In genomic region chr19:16435238-16435911, GRCh38 we compare ENCODE assay signal across 10 cellular contexts. TPM values are rescaled to one million over a fixed set of nuclear protein-coding genes. Genes with fewer than 3 reads are reported as not detected.
DNase-seq lines count a peak whose midpoint lies in the region; ATAC-seq and TF ChIP-seq lines count a peak whose summit lies in the region.
"Had no signal": no experiment of that assay in that cellular context is flagged by ENCODE, and none has a peak within 500 bp of the region (broad histone marks: within the 10 kb centered on the region; RNA-seq: fewer than 3 reads in every experiment).

No MANE protein-coding gene starts in this region.

- no peaks in the 10 kb centered on the region for H3K9me3 Mint-ChIP-seq in activated CD4-positive, alpha-beta T cell treated with anti-CD3 and anti-CD28 coated beads for 36 hours (ENCODE audit: low read depth)
- H3K9me3 Mint-ChIP-seq in mesothelial cell of epicardium = no peaks in the 10 kb centered on the region
- no peaks in the 10 kb centered on the region for H3K9me3 Mint-ChIP-seq in CD4-positive, alpha-beta memory T cell
- H3K9me3 Mint-ChIP-seq in activated naive CD4-positive, alpha-beta T cell treated with anti-CD3 and anti-CD28 coated beads for 36 hours = no peaks in the 10 kb centered on the region
- H3K9me3 Mint-ChIP-seq: neural crest cell had no signal

- H3K27ac ChIP-seq in coronary artery (peak overlapping the region; percentile 41 to 82), thyroid gland (peak overlapping the region; percentile 48 to 78 (median 68))
- no peak overlapping the region for H3K27ac ChIP-seq in CD4-positive, alpha-beta memory T cell (ENCODE audit: low read depth, low read length)

- POLR2A ChIA-PET in activated CD4-positive, alpha-beta T cell treated with anti-CD3 and anti-CD28 coated beads for 36 hours (lab: Charles Lee) = no interaction called here
- POLR2A ChIA-PET in CD4-positive, alpha-beta memory T cell (lab: Charles Lee; ENCODE audit: partially characterized antibody) = no interaction called here

- no peaks in the 10 kb centered on the region for H3K27me3 Mint-ChIP-seq in activated CD4-positive, alpha-beta T cell treated with anti-CD3 and anti-CD28 coated beads for 36 hours
- no peaks in the 10 kb centered on the region for H3K27me3 Mint-ChIP-seq in mesothelial cell of epicardium (ENCODE audit: low read depth)
- H3K27me3 Mint-ChIP-seq in CD4-positive, alpha-beta memory T cell = no peaks in the 10 kb centered on the region
- no peaks in the 10 kb centered on the region for H3K27me3 Mint-ChIP-seq in activated naive CD4-positive, alpha-beta T cell treated with anti-CD3 and anti-CD28 coated beads for 36 hours (ENCODE audit: low read depth)

- H3K4me3 Mint-ChIP-seq in activated CD4-positive, alpha-beta T cell treated with anti-CD3 and anti-CD28 coated beads for 36 hours = no peak overlapping the region
- no peak overlapping the region for H3K4me3 Mint-ChIP-seq in mesothelial cell of epicardium
- H3K4me3 Mint-ChIP-seq in CD4-positive, alpha-beta memory T cell = no peak overlapping the region
- no peak overlapping the region for H3K4me3 Mint-ChIP-seq in activated naive CD4-positive, alpha-beta T cell treated with anti-CD3 and anti-CD28 coated beads for 36 hours
- H3K4me3 Mint-ChIP-seq: neural crest cell had no signal

- no peak for DNase-seq in activated CD4-positive, alpha-beta T cell treated with anti-CD3 and anti-CD28 coated beads for 36 hours
- no peak for DNase-seq in activated CD4-positive, alpha-beta T cell treated with anti-CD3 and anti-CD28 coated beads, Interleukin-2, amount 50 U/mL, for 4 hours
- DNase-seq in coronary artery (ENCODE audit: low spot score) (no peak), mesothelial cell of epicardium (ENCODE audit: low spot score in 2 of 2, unreplicated experiment in 2 of 2) (no peak), thyroid gland (peak; percentile 33 to 39), GM13976 (ENCODE audit: low spot score) (no peak)
- DNase-seq in CD4-positive, alpha-beta memory T cell = no peak
- no peak for DNase-seq in activated naive CD4-positive, alpha-beta T cell treated with anti-CD3 and anti-CD28 coated beads for 36 hours
- DNase-seq: 8988T had no signal

- H3K36me3 Mint-ChIP-seq in activated CD4-positive, alpha-beta T cell treated with anti-CD3 and anti-CD28 coated beads for 36 hours (ENCODE audit: low read depth) = peaks cover 32% of the 10 kb centered on the region
- H3K36me3 Mint-ChIP-seq in mesothelial cell of epicardium = peaks cover 33% of the 10 kb centered on the region
- H3K36me3 Mint-ChIP-seq in CD4-positive, alpha-beta memory T cell = peaks cover 27 to 46% of the 10 kb centered on the region in 2 donors
- H3K36me3 Mint-ChIP-seq in activated naive CD4-positive, alpha-beta T cell treated with anti-CD3 and anti-CD28 coated beads for 36 hours (ENCODE audit: low read depth) = peaks cover 12% of the 10 kb centered on the region

- TF ChIP-seq CTCF in coronary artery (IDR thresholded peaks at IDR 0.05) (no peak), mesothelial cell of epicardium (IDR thresholded peaks at IDR 0.05; ENCODE audit: unreplicated experiment) (no peak), thyroid gland (IDR thresholded peaks at IDR 0.05) (no peak), GM13976 (IDR thresholded peaks at IDR 0.05; ENCODE audit: borderline replicate concordance, control extremely low read depth, extremely low read depth, insufficient read depth, missing control alignments) (no peak)

- H3K27ac Mint-ChIP-seq in activated CD4-positive, alpha-beta T cell treated with anti-CD3 and anti-CD28 coated beads for 36 hours = peak overlapping the region; percentile 60
- peak overlapping the region; percentile 34 for H3K27ac Mint-ChIP-seq in mesothelial cell of epicardium
- H3K27ac Mint-ChIP-seq in CD4-positive, alpha-beta memory T cell = peak overlapping the region in 2 of 7 donors; percentile 29 to 36
- H3K27ac Mint-ChIP-seq in activated naive CD4-positive, alpha-beta T cell treated with anti-CD3 and anti-CD28 coated beads for 36 hours = no peak overlapping the region

- in situ Hi-C loops in GM13976 (cut with MboI; ENCODE audit: low sequenced_read_pairs, unreplicated experiment) = no loop called here

- intact Hi-C loops in activated CD4-positive, alpha-beta T cell treated with anti-CD3 and anti-CD28 coated beads for 36 hours (cut with DNase I, micrococcal nuclease) = no loop called here
- intact Hi-C loops in thyroid gland (cut with DNase I) = no loop called here
- intact Hi-C loops in CD4-positive, alpha-beta memory T cell (cut with micrococcal nuclease) = no loop called here
- intact Hi-C loops in activated naive CD4-positive, alpha-beta T cell treated with anti-CD3 and anti-CD28 coated beads for 36 hours (cut with micrococcal nuclease) = no loop called here

- CTCF ChIA-PET in activated CD4-positive, alpha-beta T cell treated with anti-CD3 and anti-CD28 coated beads for 36 hours (lab: Charles Lee) = interaction anchor here (0.6 kb wide), 1 partner anchor 264 kb away, joined by 3 read pairs; no protein-coding TSS in a partner anchor
- CTCF ChIA-PET in CD4-positive, alpha-beta memory T cell (lab: Charles Lee; ENCODE audit: partially characterized antibody) = interaction anchor here (0.9 kb wide), 1 partner anchor 18 kb away, joined by 3 read pairs; no protein-coding TSS in a partner anchor
- CTCF ChIA-PET in activated naive CD4-positive, alpha-beta T cell treated with anti-CD3 and anti-CD28 coated beads for 36 hours (lab: Charles Lee) = no interaction called here

- 52 to 65% methylated on average over 11 of the region's 11 CpGs for WGBS in thyroid gland, 2 donors

- H3K9me3 ChIP-seq in thyroid gland = no peaks in the 10 kb centered on the region
- no peaks in the 10 kb centered on the region for H3K9me3 ChIP-seq in CD4-positive, alpha-beta memory T cell (ENCODE audit: control insufficient read depth in 1 of 2, low read length in 2 of 2)

- H3K36me3 ChIP-seq in thyroid gland = peaks cover 0 to 11% of the 10 kb centered on the region in 2 donors
- H3K36me3 ChIP-seq in CD4-positive, alpha-beta memory T cell (ENCODE audit: insufficient read depth, low read length) = peaks cover 42% of the 10 kb centered on the region

- H3K4me3 ChIP-seq in coronary artery (no peak overlapping the region), thyroid gland (replicated peaks in 1 of 3) (no peak overlapping the region)
- H3K4me3 ChIP-seq in CD4-positive, alpha-beta memory T cell (ENCODE audit: low read length in 2 of 2) = no peak overlapping the region

- no peak for ATAC-seq in activated CD4-positive, alpha-beta T cell treated with anti-CD3 and anti-CD28 coated beads for 36 hours

- H3K4me1 ChIP-seq in thyroid gland = peaks cover 22 to 26% of the 10 kb centered on the region in 2 donors
- H3K4me1 ChIP-seq in CD4-positive, alpha-beta memory T cell (ENCODE audit: insufficient read depth, low read length) = no peaks in the 10 kb centered on the region

- H3K27me3 ChIP-seq in thyroid gland = no peaks in the 10 kb centered on the region
- H3K27me3 ChIP-seq in CD4-positive, alpha-beta memory T cell (ENCODE audit: insufficient read depth, low read length) = no peaks in the 10 kb centered on the region

- no peak for TF ChIP-seq POLR2A in thyroid gland (IDR thresholded peaks at IDR 0.05)

- peaks cover 3% of the 10 kb centered on the region for H3K4me1 Mint-ChIP-seq in activated CD4-positive, alpha-beta T cell treated with anti-CD3 and anti-CD28 coated beads for 36 hours
- H3K4me1 Mint-ChIP-seq in mesothelial cell of epicardium = no peaks in the 10 kb centered on the region
- H3K4me1 Mint-ChIP-seq in CD4-positive, alpha-beta memory T cell = peaks cover 0 to 4% (median 3%) of the 10 kb centered on the region in 4 donors
- H3K4me1 Mint-ChIP-seq in activated naive CD4-positive, alpha-beta T cell treated with anti-CD3 and anti-CD28 coated beads for 36 hours (ENCODE audit: low read depth) = no peaks in the 10 kb centered on the region
- H3K4me1 Mint-ChIP-seq: neural crest cell had no signal

RNA-seq across cellular contexts. Expression of gene EPS15L1, which starts 36.4 kb away (rescaled TPM):
- 10 to 100 TPM; 26.1 to 29.7 TPM for total RNA-seq in activated CD4-positive, alpha-beta T cell treated with anti-CD3 and anti-CD28 coated beads for 36 hours
- total RNA-seq in mesothelial cell of epicardium = 53.8 to 60.3 TPM (median 54.7 TPM) in 3 replicates
- total RNA-seq in thyroid gland = 10 to 100 TPM; 24.4 to 37.4 (median 28.6) TPM
- 10 to 100 TPM; 53.6 to 55.8 TPM for total RNA-seq in CD4-positive, alpha-beta memory T cell
- polyA plus RNA-seq in CD4-positive, alpha-beta memory T cell = 10 to 100 TPM in 1 of 2 donors, 1 to 10 TPM in 1; 6.6 to 12.7 TPM
- total RNA-seq in activated naive CD4-positive, alpha-beta T cell treated with anti-CD3 and anti-CD28 coated beads for 36 hours = 10 to 100 TPM; 17.3 to 21.0 TPM

Comparison
In these comparisons a context has a peak if more than half of its experiments do, and no peak if none do; other contexts are left out.
1. DNase-seq: peak in thyroid gland (2 of 2); none in activated CD4-positive, alpha-beta T cell treated with anti-CD3 and anti-CD28 coated beads for 36 hours (single experiment), activated CD4-positive, alpha-beta T cell treated with anti-CD3 and anti-CD28 coated beads, Interleukin-2, amount 50 U/mL, for 4 hours (0 of 2), coronary artery (single experiment), mesothelial cell of epicardium (0 of 2), GM13976 (single experiment), CD4-positive, alpha-beta memory T cell (0 of 5) and activated naive CD4-positive, alpha-beta T cell treated with anti-CD3 and anti-CD28 coated beads for 36 hours (single experiment).